8 cellular contexts compared by ENCODE assay signal in genomic region chr6:158060447-158061360, GRCh38.
DNase-seq lines count a peak whose midpoint lies in the region; ATAC-seq, FAIRE-seq and TF ChIP-seq lines count a peak whose summit lies in the region.

No MANE protein-coding gene starts in this region.

- CTCF ChIA-PET in HepG2 (lab: Yijun Ruan, JAX; ENCODE audit: low intra/inter-chr PET ratio, low total read pairs): no interaction called here

- no peak for FAIRE-seq in HepG2 (lab: Jason Lieb, UNC)

- no peaks in the 10 kb centered on the region for H3K79me2 ChIP-seq in DND-41 (ENCODE audit: insufficient read depth, low read length)
- no peaks in the 10 kb centered on the region for H3K79me2 ChIP-seq in HepG2 (ENCODE audit: insufficient read depth, low read length)

- H3K9ac ChIP-seq in DND-41 (ENCODE audit: low read depth, low read length) (no peak overlapping the region), HepG2 (ENCODE audit: insufficient read depth, low read depth, low read length) (no peak overlapping the region)

- H4K20me1 ChIP-seq in DND-41 (ENCODE audit: insufficient read depth, low read length) (no peaks in the 10 kb centered on the region), HepG2 (ENCODE audit: insufficient read depth, low read length) (peaks cover 3% of the 10 kb centered on the region; the same call in 1 of the 2 replicates)

- no peak overlapping the region for H2AFZ ChIP-seq in DND-41 (ENCODE audit: low read depth, low read length)
- no peak overlapping the region for H2AFZ ChIP-seq in HepG2 (ENCODE audit: low read length)

- in situ Hi-C loops in HepG2 (cut with HindIII; ENCODE audit: extremely low pct_ligation_motif_present, low pct_unique_long_range_greater_than_20kb) (no loop called here), GM13977 (cut with MboI; ENCODE audit: low pct_unique_long_range_greater_than_20kb, low sequenced_read_pairs, unreplicated experiment) (no loop called here)

- WGBS in HepG2 (ENCODE audit: low lambda C conversion rate): 95% methylated on average over 11 of the region's 12 CpGs

- no peaks in the 10 kb centered on the region for H3K9me3 ChIP-seq in DND-41 (ENCODE audit: insufficient read depth, low read length, severe bottlenecking)
- H3K9me3 ChIP-seq in HepG2 (ENCODE audit: low read length): no peaks in the 10 kb centered on the region
- no peaks in the 10 kb centered on the region for H3K9me3 ChIP-seq in tibial artery

- DNase-seq in DND-41 (no peak), NCI-H2029 (lab: John Stamatoyannopoulos, UW) (peak; percentile 94), cerebellar cortex (ENCODE audit: low spot score) (peak; percentile 76), HepG2 (ENCODE audit: low spot score) (no peak), tibial artery (peak; percentile 88 to 97), GM13977 (ENCODE audit: low spot score) (no peak)
- DNase-seq in activated CD4-positive, alpha-beta T cell treated with anti-CD3 and anti-CD28 coated beads for 48 hours: no peak

- ATAC-seq in DND-41 (ENCODE audit: insufficient read depth, low read depth) (peak; percentile 44; the same call in 2 of the 3 replicates), HepG2 (peak; percentile 18), GM19351 (IDR thresholded peaks at IDR 0.05; ENCODE audit: unreplicated experiment) (no peak)

- TF ChIP-seq EP300 in HepG2 (IDR thresholded peaks at IDR 0.05; ENCODE audit: low read depth in 2 of 2, low read length in 2 of 2): no peak
- no peak for TF ChIP-seq EP300 in HepG2 (CRISPR knock-in tag; IDR thresholded peaks at IDR 0.05; ENCODE audit: borderline replicate concordance)

- H3K4me2 ChIP-seq in DND-41 (ENCODE audit: insufficient read depth, low read length) (no peak overlapping the region), HepG2 (ENCODE audit: low read depth, low read length) (no peak overlapping the region)

- H3K27me3 ChIP-seq in DND-41 (ENCODE audit: insufficient read depth, low read length, poor library complexity): no peaks in the 10 kb centered on the region
- no peaks in the 10 kb centered on the region for H3K27me3 ChIP-seq in HepG2 (ENCODE audit: control insufficient read depth in 1 of 2, insufficient read depth in 2 of 2, low read length in 2 of 2)
- H3K27me3 ChIP-seq in tibial artery: no peaks in the 10 kb centered on the region

- intact Hi-C loops in HepG2 (cut with micrococcal nuclease; ENCODE audit: unreplicated experiment) (no loop called here), tibial artery (cut with DNase I; ENCODE audit: low total_unique reads) (loop anchor here (5.0 kb wide), 1 partner anchor 78 kb away; the partner anchor contains the start of gene SYNJ2)

- no peak for TF ChIP-seq CTCF in DND-41 (IDR thresholded peaks at IDR 0.05; ENCODE audit: borderline replicate concordance, extremely low read depth, low read length, poor library complexity, severe bottlenecking)
- TF ChIP-seq CTCF in HepG2 (CRISPR knock-in tag; IDR thresholded peaks at IDR 0.05): no peak
- TF ChIP-seq CTCF in tibial artery (IDR thresholded peaks at IDR 0.05): no peak
- no peak for TF ChIP-seq CTCF in GM13977 (IDR thresholded peaks at IDR 0.05; ENCODE audit: extremely low read depth, insufficient read depth, missing control alignments)

- H3K4me3 ChIP-seq in DND-41 (ENCODE audit: low read depth in 1 of 2, low read length in 2 of 2) (no peak overlapping the region), HepG2 (replicated peaks in 1 of 3; ENCODE audit: insufficient read depth in 1 of 3, low read depth in 2 of 3, low read length in 3 of 3) (no peak overlapping the region), tibial artery (peak overlapping the region in 1 of 2 donors; percentile 12)

- no peak for TF ChIP-seq POLR2A in HepG2 (IDR thresholded peaks at IDR 0.05; ENCODE audit: insufficient read depth in 1 of 2, low read depth in 2 of 2, low read length in 2 of 2)

- POLR2A ChIA-PET in HepG2 (lab: Yijun Ruan, JAX): interaction anchor here (0.8 to 1.4 kb wide), 3 partner anchors 9 to 92 kb away, joined by 3 to 4 read pairs (median 3); no protein-coding TSS in a partner anchor

- no peak for TF ChIP-seq RAD21 in HepG2 (CRISPR knock-in tag; IDR thresholded peaks at IDR 0.05)

- no TSS peak for BruUV-seq in HepG2 (replicated peaks; lab: Mats Ljungman, UMichigan)

- H3K27ac ChIP-seq in DND-41 (ENCODE audit: low read length) (no peak overlapping the region), HepG2 (ENCODE audit: extremely low read length, insufficient read depth, low read length) (peak overlapping the region; percentile 28), tibial artery (peak overlapping the region; percentile 86 to 96)

- H3K4me1 ChIP-seq in DND-41 (ENCODE audit: insufficient read depth, low read length): no peaks in the 10 kb centered on the region
- H3K4me1 ChIP-seq in HepG2 (ENCODE audit: insufficient read depth, low read length): peaks cover 8% of the 10 kb centered on the region; the same call in 1 of the 2 replicates
- peaks cover 6 to 48% (median 27%) of the 10 kb centered on the region in 4 donors for H3K4me1 ChIP-seq in tibial artery

- H3K36me3 ChIP-seq in DND-41 (ENCODE audit: insufficient read depth, low read length): peaks cover 44% of the 10 kb centered on the region
- H3K36me3 ChIP-seq in HepG2 (replicated peaks in 1 of 2; ENCODE audit: control insufficient read depth in 1 of 2, insufficient read depth in 2 of 2, low read length in 2 of 2): peaks cover 56 to 92% of the 10 kb centered on the region in 2 experiments
- peaks cover 6 to 36% (median 21%) of the 10 kb centered on the region in 3 donors for H3K36me3 ChIP-seq in tibial artery

TF ChIP-seq in HepG2, 621 proteins besides CTCF, POLR2A, EP300 and RAD21 (continues in another document):
- TF ChIP-seq FOXP1 (IDR thresholded peaks at IDR 0.05): no peak
- TF ChIP-seq FOXP1 (CRISPR knock-in tag; IDR thresholded peaks at IDR 0.05): no peak
- TF ChIP-seq ZNF138 (CRISPR knock-in tag; IDR thresholded peaks at IDR 0.05; ENCODE audit: low read depth): no peak
- TF ChIP-seq ZNF512B (CRISPR knock-in tag; IDR thresholded peaks at IDR 0.05; ENCODE audit: borderline replicate concordance): no peak

Comparison
In these comparisons a context has a peak if more than half of its experiments do, and no peak if none do; other contexts are left out.
1. DNase-seq: peak in NCI-H2029 (single experiment), cerebellar cortex (single experiment) and tibial artery (2 of 2); none in DND-41 (single experiment), HepG2 (single experiment), GM13977 (single experiment) and activated CD4-positive, alpha-beta T cell treated with anti-CD3 and anti-CD28 coated beads for 48 hours (single experiment).